In genomic region chr15:67915374-67916050, GRCh38 we compare ENCODE assay signal across 9 cellular contexts.
DNase-seq lines count a peak whose midpoint lies in the region; ATAC-seq, FAIRE-seq and TF ChIP-seq lines count a peak whose summit lies in the region.
"Had no signal": no experiment of that assay in that cellular context is flagged by ENCODE, and none has a peak within 500 bp of the region (broad histone marks: within the 10 kb centered on the region; RNA-seq: fewer than 3 reads in every experiment).

No MANE protein-coding gene starts in this region.

- no peak overlapping the region for H3K27ac Mint-ChIP-seq in CD8-positive, alpha-beta memory T cell

- H3K36me3 ChIP-seq in pancreas: no peaks in the 10 kb centered on the region
- no peaks in the 10 kb centered on the region for H3K36me3 ChIP-seq in CD8-positive, alpha-beta memory T cell (ENCODE audit: insufficient read depth, low read length)

- peak; percentile 92 to 96 (median 96) for ATAC-seq in pancreas

- H3K27ac ChIP-seq in pancreas: peak overlapping the region; percentile 28 to 82 (median 72)
- no peak overlapping the region for H3K27ac ChIP-seq in CD8-positive, alpha-beta memory T cell (ENCODE audit: low read depth, low read length)

- peaks cover 13 to 17% of the 10 kb centered on the region in 2 donors for H3K27me3 Mint-ChIP-seq in CD8-positive, alpha-beta memory T cell

- peaks cover 2 to 13% (median 9%) of the 10 kb centered on the region in 5 donors for H3K9me3 Mint-ChIP-seq in CD8-positive, alpha-beta memory T cell

- DNase-seq in DMS53 treated with DMSO at 0.1 percent for 48 hours (lab: John Stamatoyannopoulos, UW; ENCODE audit: unreplicated experiment) (peak; percentile 78), NCI-H748 (lab: John Stamatoyannopoulos, UW; ENCODE audit: unreplicated experiment) (peak; percentile 91), fibroblast of pulmonary artery (ENCODE audit: low read depth) (peak; percentile 20), pancreas (peak; percentile 75 to 90 (median 77)), NCI-H187 treated with DMSO at 0.1 percent for 48 hours (lab: John Stamatoyannopoulos, UW) (no peak), SW480 (ENCODE audit: low spot score) (no peak)
- no peak for DNase-seq in CD8-positive, alpha-beta memory T cell
- DNase-seq in activated CD4-positive, CD25-positive, alpha-beta regulatory T cell (lab: John Stamatoyannopoulos, UW): no peak

- POLR2A ChIA-PET in CD8-positive, alpha-beta memory T cell (lab: Charles Lee): no interaction called here

- H3K4me1 Mint-ChIP-seq in CD8-positive, alpha-beta memory T cell: no peaks in the 10 kb centered on the region

- peak; percentile 85 for FAIRE-seq in pancreas (lab: Jason Lieb, UNC)
- FAIRE-seq: G401.6 had no signal

- H3K4me3 Mint-ChIP-seq in CD8-positive, alpha-beta memory T cell: no peak overlapping the region

- H3K4me1 ChIP-seq in pancreas: peaks cover 22 to 33% (median 33%) of the 10 kb centered on the region in 3 donors
- H3K4me1 ChIP-seq in CD8-positive, alpha-beta memory T cell (ENCODE audit: insufficient read depth, low read length): no peaks in the 10 kb centered on the region

- WGBS in pancreas, 2 donors: 2 to 7% methylated on average over 7 of the region's 7 CpGs

- CTCF ChIA-PET in CD8-positive, alpha-beta memory T cell (lab: Charles Lee): no interaction called here

- no peaks in the 10 kb centered on the region for H3K9me3 ChIP-seq in pancreas
- H3K9me3 ChIP-seq in CD8-positive, alpha-beta memory T cell (ENCODE audit: low read length): no peaks in the 10 kb centered on the region

- H3K4me3 ChIP-seq in fibroblast of pulmonary artery (replicated peaks; ENCODE audit: low read depth, low read length) (no peak overlapping the region), pancreas (peak overlapping the region in 1 of 4 donors; percentile 1)
- no peak overlapping the region for H3K4me3 ChIP-seq in CD8-positive, alpha-beta memory T cell (ENCODE audit: low read length)

- TF ChIP-seq CTCF in fibroblast of pulmonary artery (IDR thresholded peaks at IDR 0.05; ENCODE audit: low read length, missing control alignments) (no peak), pancreas (IDR thresholded peaks at IDR 0.05) (no peak)

- intact Hi-C loops in pancreas (cut with DNase I): no loop called here

- peaks cover 0 to 11% (median 0%) of the 10 kb centered on the region in 3 donors for H3K36me3 Mint-ChIP-seq in CD8-positive, alpha-beta memory T cell

- H3K27me3 ChIP-seq in pancreas: no peaks in the 10 kb centered on the region
- no peaks in the 10 kb centered on the region for H3K27me3 ChIP-seq in CD8-positive, alpha-beta memory T cell (ENCODE audit: insufficient read depth, low read length, poor library complexity, severe bottlenecking)

Comparison
In these comparisons a context has a peak if more than half of its experiments do, and no peak if none do; other contexts are left out.
1. DNase-seq: peak in DMS53 treated with DMSO at 0.1 percent for 48 hours (single experiment), NCI-H748 (single experiment), fibroblast of pulmonary artery (single experiment) and pancreas (6 of 6); none in NCI-H187 treated with DMSO at 0.1 percent for 48 hours (single experiment), CD8-positive, alpha-beta memory T cell (0 of 5), activated CD4-positive, CD25-positive, alpha-beta regulatory T cell (0 of 4) and SW480 (single experiment).